In genomic region chr13:108551674-108552073, GRCh38 we compare ENCODE assay signal across 27 cellular contexts.
DNase-seq lines count a peak whose midpoint lies in the region; ATAC-seq and TF ChIP-seq lines count a peak whose summit lies in the region.
"Had no signal": no experiment of that assay in that cellular context is flagged by ENCODE, and none has a peak within 500 bp of the region (broad histone marks: within the 10 kb centered on the region; RNA-seq: fewer than 3 reads in every experiment).

No MANE protein-coding gene starts in this region.

- no peaks in the 10 kb centered on the region for H4K20me1 ChIP-seq in GM23248 (ENCODE audit: insufficient read depth)

- no peaks in the 10 kb centered on the region for H3K36me3 ChIP-seq in GM23248 (ENCODE audit: low read depth)
- H3K36me3 ChIP-seq: SJCRH30 had no signal

- no peak overlapping the region for H3K27ac ChIP-seq in GM23248
- H3K27ac ChIP-seq: 22Rv1, C4-2B, KMS-11, PC-9, SJCRH30 had no signal

- no peak for TF ChIP-seq CTCF in astrocyte of the cerebellum (IDR thresholded peaks at IDR 0.05; ENCODE audit: low read depth, low read length, missing control alignments)

- H3K4me3 ChIP-seq in astrocyte of the cerebellum (ENCODE audit: low read depth, low read length) (no peak overlapping the region), GM23248 (no peak overlapping the region)
- H3K4me3 ChIP-seq: PC-9, SJCRH30 had no signal

- 15 to 26% methylated on average over 2 of the region's 2 CpGs for WGBS in GM23248 (ENCODE audit: low coverage in 1 of 2, low lambda C conversion rate in 2 of 2, missing lambda C conversion rate in 2 of 2), 2 experiments

- no peaks in the 10 kb centered on the region for H3K9me3 ChIP-seq in GM23248 (ENCODE audit: low read depth)
- H3K9me3 ChIP-seq: Caco-2, SJCRH30 had no signal

- H3F3A ChIP-seq in GM23248 (ENCODE audit: insufficient read depth), result no peaks in the 10 kb centered on the region

- no peaks in the 10 kb centered on the region for H3K79me2 ChIP-seq in GM23248 (ENCODE audit: insufficient read depth)

- in situ Hi-C loops in astrocyte of the cerebellum (cut with HindIII; ENCODE audit: low sequenced_read_pairs), result no loop called here
- in situ Hi-C loops in GM23248 (cut with MboI), result no loop called here

- no peak overlapping the region for H3K4me2 ChIP-seq in GM23248 (ENCODE audit: unreplicated experiment)
- H3K4me2 ChIP-seq: KMS-11, PC-9 had no signal

- H2AFZ ChIP-seq in GM23248, result no peak overlapping the region
- H2AFZ ChIP-seq: PC-9 had no signal

- no peaks in the 10 kb centered on the region for H3K27me3 ChIP-seq in GM23248 (replicated peaks; ENCODE audit: insufficient read depth)
- H3K27me3 ChIP-seq: SJCRH30 had no signal

- DNase-seq in H4 (ENCODE audit: low spot score), result peak; percentile 25
- DNase-seq in astrocyte of the cerebellum (ENCODE audit: low read depth), result peak; percentile 6
- peak; percentile 36 for DNase-seq in epidermal melanocyte (ENCODE audit: insufficient read length, low spot score)
- DNase-seq in iris pigment epithelial cell (ENCODE audit: low read depth), result peak; percentile 63
- no peak for DNase-seq in GM23248
- DNase-seq: Caco-2; CD8-positive, alpha-beta T cell; GOT3; HCEC 1CT; NCI-H1048; NCI-H1417; NCI-H1694 treated with DMSO at 0.1 percent for 48 hours; NCI-H2081 treated with DMSO at 0.1 percent for 48 hours; NCI-H2171; NCI-H345; NCI-H510A treated with DMSO at 0.1 percent for 48 hours; NCI-H748 treated with DMSO at 0.1 percent for 48 hours; NK-92 treated with Interleukin-12 subunit alpha and Interleukin-12 subunit beta, amount 100 ng/mL, for 24 hours; PC-9; SJCRH30 had no signal

- no peak overlapping the region for H3K9ac ChIP-seq in GM23248
- H3K9ac ChIP-seq: KMS-11 had no signal

- no peak for ATAC-seq in HG03135 (IDR thresholded peaks at IDR 0.05; ENCODE audit: unreplicated experiment)
- no peak for ATAC-seq in HG03571 (IDR thresholded peaks at IDR 0.05; ENCODE audit: unreplicated experiment)
- no peak for ATAC-seq in SK-N-SH treated with all-trans-retinoic acid at 6 μM for 48 hours
- ATAC-seq: CD8-positive, alpha-beta T cell; Right ventricle myocardium inferior had no signal

- no peaks in the 10 kb centered on the region for H3K9me2 ChIP-seq in GM23248 (ENCODE audit: insufficient read depth)

- H3K4me1 ChIP-seq in GM23248 (ENCODE audit: insufficient read depth), result no peaks in the 10 kb centered on the region
- H3K4me1 ChIP-seq: Caco-2, SJCRH30 had no signal

TF ChIP-seq in SK-N-SH treated with all-trans-retinoic acid at 6 μM for 48 hours, 23 proteins besides CTCF, POLR2A, EP300 and RAD21:
- TF ChIP-seq ZNF565 (CRISPR knock-in tag; conservative IDR thresholded peaks at IDR 0.05; ENCODE audit: low read depth), result no peak
- no peak for TF ChIP-seq POU6F1 (CRISPR knock-in tag; IDR thresholded peaks at IDR 0.05; ENCODE audit: borderline replicate concordance, low read depth)
- no peak for TF ChIP-seq ZNF70 (CRISPR knock-in tag; IDR thresholded peaks at IDR 0.05)
- no peak for TF ChIP-seq ISL1 (CRISPR knock-in tag; IDR thresholded peaks at IDR 0.05)
- no peak for TF ChIP-seq ESRRG (CRISPR knock-in tag; IDR thresholded peaks at IDR 0.05)
- no peak for TF ChIP-seq ZFP3 (CRISPR knock-in tag; IDR thresholded peaks at IDR 0.05)
- no peak for TF ChIP-seq PATZ1 (CRISPR knock-in tag; IDR thresholded peaks at IDR 0.05; ENCODE audit: borderline replicate concordance)
- no peak for TF ChIP-seq CSRNP3 (CRISPR knock-in tag; IDR thresholded peaks at IDR 0.05)
- TF ChIP-seq ZNF8 (CRISPR knock-in tag; IDR thresholded peaks at IDR 0.05), result no peak
- TF ChIP-seq TSHZ2 (CRISPR knock-in tag; IDR thresholded peaks at IDR 0.05), result no peak
- no peak for TF ChIP-seq RARB (CRISPR knock-in tag; IDR thresholded peaks at IDR 0.05)
- TF ChIP-seq TCF4 (CRISPR knock-in tag; IDR thresholded peaks at IDR 0.05; ENCODE audit: borderline replicate concordance), result no peak
- TF ChIP-seq CSDC2 (CRISPR knock-in tag; IDR thresholded peaks at IDR 0.05), result no peak
- TF ChIP-seq ARNTL (CRISPR knock-in tag; IDR thresholded peaks at IDR 0.05; ENCODE audit: borderline replicate concordance, low read depth), result no peak
